In the genomic region with DNA sequence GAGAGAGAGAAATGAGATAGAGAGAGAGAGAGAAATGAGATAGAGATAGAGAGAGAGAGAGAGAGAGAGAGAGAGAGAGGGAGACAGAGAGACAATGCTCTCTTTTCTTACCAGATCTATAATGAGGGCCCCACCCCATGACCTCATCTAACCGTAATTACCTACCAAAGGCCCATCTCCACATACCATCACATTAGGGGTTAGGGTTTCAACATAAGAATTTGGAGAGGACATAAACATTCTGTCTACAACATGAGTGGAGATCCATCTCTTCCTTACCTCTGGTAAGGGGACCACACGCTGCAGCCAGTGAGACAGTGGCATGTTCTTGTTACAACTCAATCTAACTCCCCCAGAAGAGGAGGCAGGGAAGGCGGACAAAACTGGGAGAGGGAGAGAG, we compare ENCODE assay signal across 8 cellular contexts. TPM values are rescaled to one million over a fixed set of nuclear protein-coding genes. Genes with fewer than 3 reads are reported as not detected.
DNase-seq lines count a peak whose midpoint lies in the region; ATAC-seq and TF ChIP-seq lines count a peak whose summit lies in the region.
"Not testable (repeated sequence)": the region's sequence is repeated elsewhere in the genome, so short reads cannot be mapped to it uniquely, and the experiment has no call there.

No MANE protein-coding gene starts in this region.

- H2BK15ac ChIP-seq in H9 (ENCODE audit: low read depth, low read length): not testable (repeated sequence)

- not testable (repeated sequence) for H3K27me3 Mint-ChIP-seq in CD4-positive, alpha-beta memory T cell; activated CD4-positive, alpha-beta memory T cell treated with anti-CD3 and anti-CD28 coated beads for 36 hours; activated naive CD8-positive, alpha-beta T cell; endothelial cell (ENCODE audit: unreplicated experiment); naive thymus-derived CD4-positive, alpha-beta T cell; stimulated activated memory B cell treated with anti-CD40 and anti-IgM and Interleukin-4, amounts not matched to agents 10 μg/mL and 1 μg/mL and 100 μg/mL, for 72 hours
- H3K27me3 Mint-ChIP-seq in H9 (ENCODE audit: low read depth): peaks cover 11% of the 10 kb centered on the region

- H3K36me3 Mint-ChIP-seq in CD4-positive, alpha-beta memory T cell; H9 (ENCODE audit: insufficient read depth in 1 of 3, low read depth in 3 of 3); activated CD4-positive, alpha-beta memory T cell treated with anti-CD3 and anti-CD28 coated beads for 36 hours; activated naive CD8-positive, alpha-beta T cell; endothelial cell (ENCODE audit: low read depth, unreplicated experiment); naive thymus-derived CD4-positive, alpha-beta T cell; stimulated activated memory B cell treated with anti-CD40 and anti-IgM and Interleukin-4, amounts not matched to agents 10 μg/mL and 1 μg/mL and 100 μg/mL, for 72 hours: not testable (repeated sequence)

- H3K4me3 ChIP-seq in CD4-positive, alpha-beta memory T cell (ENCODE audit: low read length in 2 of 2); OCI-LY3 (ENCODE audit: low read length); naive thymus-derived CD4-positive, alpha-beta T cell (ENCODE audit: low read length): not testable (repeated sequence)

- not testable (repeated sequence) for H3K23me2 ChIP-seq in H9 (ENCODE audit: insufficient read length, low read depth, low read length, poor library complexity, severe bottlenecking)

- H2BK20ac ChIP-seq in H9 (ENCODE audit: low read depth, low read length, poor library complexity, severe bottlenecking): not testable (repeated sequence)

- not testable (repeated sequence) for H3K79me2 ChIP-seq in H9 (ENCODE audit: insufficient read depth, low read length); OCI-LY3 (ENCODE audit: low read length)

- intact Hi-C loops in CD4-positive, alpha-beta memory T cell (cut with micrococcal nuclease); activated CD4-positive, alpha-beta memory T cell treated with anti-CD3 and anti-CD28 coated beads for 36 hours (cut with micrococcal nuclease): not testable (repeated sequence)
- intact Hi-C loops in naive thymus-derived CD4-positive, alpha-beta T cell (cut with micrococcal nuclease): loop anchor here in 1 of 2 donors (5.0 kb wide), 1 partner anchor 305 kb away; no protein-coding TSS in a partner anchor

- H3K18ac ChIP-seq in H9 (ENCODE audit: insufficient read length, low read depth, low read length): not testable (repeated sequence)

- H3K4me2 ChIP-seq in H9 (ENCODE audit: insufficient read depth, insufficient read length, low read length): not testable (repeated sequence)
- H3K4me2 ChIP-seq in OCI-LY3 (ENCODE audit: low read length): peak overlapping the region; percentile 87

- peak overlapping the region in 3 of 7 donors; percentile 1 to 74 (median 62) for H3K27ac Mint-ChIP-seq in CD4-positive, alpha-beta memory T cell
- H3K27ac Mint-ChIP-seq in H9; activated CD4-positive, alpha-beta memory T cell treated with anti-CD3 and anti-CD28 coated beads for 36 hours; endothelial cell (ENCODE audit: unreplicated experiment): not testable (repeated sequence)
- H3K27ac Mint-ChIP-seq in activated naive CD8-positive, alpha-beta T cell: peak overlapping the region; percentile 66
- peak overlapping the region in 5 of 9 donors; percentile 15 to 76 (median 64) for H3K27ac Mint-ChIP-seq in naive thymus-derived CD4-positive, alpha-beta T cell
- peak overlapping the region; percentile 5 for H3K27ac Mint-ChIP-seq in stimulated activated memory B cell treated with anti-CD40 and anti-IgM and Interleukin-4, amounts not matched to agents 10 μg/mL and 1 μg/mL and 100 μg/mL, for 72 hours

- POLR2A ChIA-PET in CD4-positive, alpha-beta memory T cell (lab: Charles Lee; ENCODE audit: partially characterized antibody); activated CD4-positive, alpha-beta memory T cell treated with anti-CD3 and anti-CD28 coated beads for 36 hours (lab: Charles Lee); naive thymus-derived CD4-positive, alpha-beta T cell (lab: Charles Lee): not testable (repeated sequence)

- not testable (repeated sequence) for H3K27ac ChIP-seq in CD4-positive, alpha-beta memory T cell (ENCODE audit: low read depth, low read length); H9 (ENCODE audit: insufficient read length, low read depth, low read length); OCI-LY3 (ENCODE audit: low read length); naive thymus-derived CD4-positive, alpha-beta T cell (ENCODE audit: low read depth, low read length)

- not testable (repeated sequence) for H2BK120ac ChIP-seq in H9 (ENCODE audit: low read depth, low read length, poor library complexity, severe bottlenecking)

- not testable (repeated sequence) for H3T11ph ChIP-seq in H9 (ENCODE audit: low read length)

- no CpG with 5 or more reads among the region's 3 CpGs for WGBS in H9 (ENCODE audit: extremely low coverage, insufficient read length, low lambda C conversion rate)

- H3K4me3 Mint-ChIP-seq in CD4-positive, alpha-beta memory T cell: peak overlapping the region in 7 of 8 donors; percentile 36 to 78 (median 70)
- peak overlapping the region; percentile 18 to 58; a peak in 4 of 5 replicates for H3K4me3 Mint-ChIP-seq in H9
- H3K4me3 Mint-ChIP-seq in activated CD4-positive, alpha-beta memory T cell treated with anti-CD3 and anti-CD28 coated beads for 36 hours: peak overlapping the region; percentile 17
- peak overlapping the region; percentile 76 for H3K4me3 Mint-ChIP-seq in activated naive CD8-positive, alpha-beta T cell
- H3K4me3 Mint-ChIP-seq in endothelial cell (ENCODE audit: unreplicated experiment): peak overlapping the region; percentile 76
- H3K4me3 Mint-ChIP-seq in naive thymus-derived CD4-positive, alpha-beta T cell: peak overlapping the region; percentile 13 to 85 (median 70)
- H3K4me3 Mint-ChIP-seq in stimulated activated memory B cell treated with anti-CD40 and anti-IgM and Interleukin-4, amounts not matched to agents 10 μg/mL and 1 μg/mL and 100 μg/mL, for 72 hours: peak overlapping the region; percentile 40

- not testable (repeated sequence) for H2BK5ac ChIP-seq in H9 (ENCODE audit: insufficient read length, low read length)

- H3K9ac ChIP-seq in H9 (ENCODE audit: extremely low read depth, insufficient read length, low read length); OCI-LY3 (ENCODE audit: low read length): not testable (repeated sequence)

- H2AFZ ChIP-seq in H9 (ENCODE audit: low read length): not testable (repeated sequence)
- H2AFZ ChIP-seq in OCI-LY3 (ENCODE audit: low read depth, low read length): 0 out of 2 replicates have a peak overlapping the region, but pooled peaks have one; percentile 2

- ATAC-seq in naive thymus-derived CD4-positive, alpha-beta T cell; stimulated activated memory B cell treated with anti-CD40 and anti-IgM and Interleukin-4, amounts not matched to agents 10 μg/mL and 1 μg/mL and 100 μg/mL, for 72 hours: not testable (repeated sequence)

- not testable (repeated sequence) for H4K20me1 ChIP-seq in H9 (ENCODE audit: control insufficient read depth, insufficient read depth, insufficient read length); OCI-LY3 (ENCODE audit: insufficient read depth, low read length)

- not testable (repeated sequence) for H4K5ac ChIP-seq in H9 (ENCODE audit: insufficient read length, low read depth, low read length)

- H3K4me1 Mint-ChIP-seq in CD4-positive, alpha-beta memory T cell: peaks cover 16 to 33% (median 23%) of the 10 kb centered on the region in 4 donors
- H3K4me1 Mint-ChIP-seq in H9: peaks cover 9 to 17% of the 10 kb centered on the region in 2 experiments
- H3K4me1 Mint-ChIP-seq in activated CD4-positive, alpha-beta memory T cell treated with anti-CD3 and anti-CD28 coated beads for 36 hours (ENCODE audit: low read depth): peaks cover 22% of the 10 kb centered on the region
- peaks cover 24% of the 10 kb centered on the region for H3K4me1 Mint-ChIP-seq in activated naive CD8-positive, alpha-beta T cell (ENCODE audit: low read depth)
- not testable (repeated sequence) for H3K4me1 Mint-ChIP-seq in endothelial cell (ENCODE audit: unreplicated experiment)
- H3K4me1 Mint-ChIP-seq in naive thymus-derived CD4-positive, alpha-beta T cell: peaks cover 14 to 34% (median 28%) of the 10 kb centered on the region in 7 donors
- H3K4me1 Mint-ChIP-seq in stimulated activated memory B cell treated with anti-CD40 and anti-IgM and Interleukin-4, amounts not matched to agents 10 μg/mL and 1 μg/mL and 100 μg/mL, for 72 hours: peaks cover 28% of the 10 kb centered on the region

- not testable (repeated sequence) for H3K27me3 ChIP-seq in CD4-positive, alpha-beta memory T cell (ENCODE audit: insufficient read depth, low read length); H9 (ENCODE audit: insufficient read depth, low read length); OCI-LY3 (ENCODE audit: low read depth, low read length); naive thymus-derived CD4-positive, alpha-beta T cell (ENCODE audit: control insufficient read depth in 2 of 2, insufficient read depth in 2 of 2, low read length in 2 of 2)

- not testable (repeated sequence) for H2BK12ac ChIP-seq in H9 (ENCODE audit: insufficient read length, low read depth, low read length)

- not testable (repeated sequence) for H4K8ac ChIP-seq in H9 (replicated peaks; ENCODE audit: insufficient read length, low read depth, low read length)

- H3K9me3 Mint-ChIP-seq in CD4-positive, alpha-beta memory T cell; H9; activated CD4-positive, alpha-beta memory T cell treated with anti-CD3 and anti-CD28 coated beads for 36 hours; activated naive CD8-positive, alpha-beta T cell (ENCODE audit: low read depth); endothelial cell (ENCODE audit: unreplicated experiment); naive thymus-derived CD4-positive, alpha-beta T cell; stimulated activated memory B cell treated with anti-CD40 and anti-IgM and Interleukin-4, amounts not matched to agents 10 μg/mL and 1 μg/mL and 100 μg/mL, for 72 hours: not testable (repeated sequence)

- H2AK5ac ChIP-seq in H9 (ENCODE audit: insufficient read length, low read length): not testable (repeated sequence)

- not testable (repeated sequence) for H3K14ac ChIP-seq in H9 (ENCODE audit: insufficient read depth, low read length)

- H3K9me3 ChIP-seq in CD4-positive, alpha-beta memory T cell (ENCODE audit: control insufficient read depth in 1 of 2, low read length in 2 of 2); H9 (ENCODE audit: control insufficient read depth, low read depth, low read length); OCI-LY3 (ENCODE audit: insufficient read depth, low read length); naive thymus-derived CD4-positive, alpha-beta T cell (ENCODE audit: control insufficient read depth in 2 of 3, low read length in 3 of 3): not testable (repeated sequence)

- not testable (repeated sequence) for H3K79me1 ChIP-seq in H9 (ENCODE audit: insufficient read depth, low read depth, low read length, poor library complexity, severe bottlenecking)

- H4K91ac ChIP-seq in H9 (ENCODE audit: insufficient read length, low read depth, low read length): not testable (repeated sequence)

- H3K56ac ChIP-seq in H9 (ENCODE audit: insufficient read length, low read depth, low read length): not testable (repeated sequence)

- CTCF ChIA-PET in CD4-positive, alpha-beta memory T cell (lab: Charles Lee; ENCODE audit: partially characterized antibody); activated CD4-positive, alpha-beta memory T cell treated with anti-CD3 and anti-CD28 coated beads for 36 hours (lab: Charles Lee); naive thymus-derived CD4-positive, alpha-beta T cell (lab: Charles Lee): not testable (repeated sequence)

- TF ChIP-seq CTCF in H9 (conservative IDR thresholded peaks at IDR 0.05); OCI-LY3 (IDR thresholded peaks at IDR 0.05; ENCODE audit: low read depth, low read length); endothelial cell (IDR thresholded peaks at IDR 0.05; ENCODE audit: unreplicated experiment): not testable (repeated sequence)

- DNase-seq in CD4-positive, alpha-beta memory T cell; H9; activated CD4-positive, alpha-beta memory T cell treated with anti-CD3 and anti-CD28 coated beads for 36 hours; endothelial cell (ENCODE audit: low spot score); naive thymus-derived CD4-positive, alpha-beta T cell: not testable (repeated sequence)

- H3K23ac ChIP-seq in H9 (ENCODE audit: insufficient read length, low read depth, low read length): not testable (repeated sequence)

- H3K4me1 ChIP-seq in CD4-positive, alpha-beta memory T cell (ENCODE audit: insufficient read depth, low read length): peaks cover 14% of the 10 kb centered on the region
- H3K4me1 ChIP-seq in H9 (ENCODE audit: insufficient read depth, low read length); OCI-LY3 (ENCODE audit: low read length); naive thymus-derived CD4-positive, alpha-beta T cell (ENCODE audit: control insufficient read depth in 2 of 2, insufficient read depth in 2 of 2, low read length in 2 of 2): not testable (repeated sequence)

- H3K4ac ChIP-seq in H9 (ENCODE audit: low read depth, low read length): not testable (repeated sequence)

- H3K36me3 ChIP-seq in CD4-positive, alpha-beta memory T cell (ENCODE audit: insufficient read depth, low read length); OCI-LY3 (replicated peaks; ENCODE audit: low read depth, low read length); naive thymus-derived CD4-positive, alpha-beta T cell (ENCODE audit: control insufficient read depth in 2 of 3, insufficient read depth in 3 of 3, low read length in 3 of 3): not testable (repeated sequence)

RNA-seq across cellular contexts. Expression of a gene that starts 44.5 kb away (rescaled TPM):
- total RNA-seq in CD4-positive, alpha-beta memory T cell: 10 to 100 TPM; 46.5 to 47.3 TPM
- polyA plus RNA-seq in CD4-positive, alpha-beta memory T cell: 10 to 100 TPM in 1 of 2 donors, 1 to 10 TPM in 1; 10.0 to 10.6 TPM
- 11.4 and 12.7 TPM in 2 replicates for total RNA-seq in H9 (2021)
- total RNA-seq in activated CD4-positive, alpha-beta memory T cell treated with anti-CD3 and anti-CD28 coated beads for 36 hours: 10 to 100 TPM; 13.0 to 14.7 TPM
- 17.4 TPM for total RNA-seq in endothelial cell (ENCODE audit: unreplicated experiment)
- 10 to 100 TPM; 16.5 to 57.9 (median 26.2) TPM for total RNA-seq in naive thymus-derived CD4-positive, alpha-beta T cell
- 10 to 100 TPM; 14.8 to 19.0 TPM for polyA plus RNA-seq in naive thymus-derived CD4-positive, alpha-beta T cell

Comparison
In these comparisons a context has a peak if more than half of its experiments do, and no peak if none do; other contexts are left out.
1. H3K4me3 Mint-ChIP-seq: peak in every context shown above with its lines; median percentile 76 in activated naive CD8-positive, alpha-beta T cell; 76 in endothelial cell; 70 in CD4-positive, alpha-beta memory T cell; 70 in naive thymus-derived CD4-positive, alpha-beta T cell; 40 in stimulated activated memory B cell treated with anti-CD40 and anti-IgM and Interleukin-4, amounts not matched to agents 10 μg/mL and 1 μg/mL and 100 μg/mL, for 72 hours; 38 in H9; 17 in activated CD4-positive, alpha-beta memory T cell treated with anti-CD3 and anti-CD28 coated beads for 36 hours.